Comparison of ENCODE assay signal across 1 cellular context in genomic region chr4:108270466-108271450, GRCh38.
TF ChIP-seq lines count a peak whose summit lies in the region.

No MANE protein-coding gene starts in this region.

TF ChIP-seq in HepG2, 621 proteins besides CTCF, POLR2A, EP300 and RAD21 (continued from another document):
- TF ChIP-seq SRY (CRISPR knock-in tag; IDR thresholded peaks at IDR 0.05), result no peak
- TF ChIP-seq E2F5 (CRISPR knock-in tag; conservative IDR thresholded peaks at IDR 0.05), result no peak
- TF ChIP-seq FOXC1 (CRISPR knock-in tag; IDR thresholded peaks at IDR 0.05; ENCODE audit: borderline replicate concordance), result no peak
- no peak for TF ChIP-seq KDM5A (IDR thresholded peaks at IDR 0.05; ENCODE audit: borderline replicate concordance, low read length)
- no peak for TF ChIP-seq ZUFSP (CRISPR knock-in tag; IDR thresholded peaks at IDR 0.05; ENCODE audit: borderline replicate concordance)
- no peak for TF ChIP-seq ARID3A (IDR thresholded peaks at IDR 0.05; ENCODE audit: low read depth, low read length)
- no peak for TF ChIP-seq ELK4 (CRISPR knock-in tag; IDR thresholded peaks at IDR 0.05; ENCODE audit: borderline replicate concordance)
- no peak for TF ChIP-seq CERS6 (CRISPR knock-in tag; IDR thresholded peaks at IDR 0.05)
